ENCODE assay signal across 1 cellular context in genomic region chr6:1702580-1703051, GRCh38.
A peak's percentile ranks its signal among the peaks of the same experiment; 100 is the strongest.
TF ChIP-seq lines count a peak whose summit lies in the region.

No MANE protein-coding gene starts in this region.

TF ChIP-seq in HEK293, 187 proteins besides CTCF, POLR2A, EP300 and RAD21 (continued from another document):
- no peak for TF ChIP-seq ZNF18 (tag by site-specific recombination; IDR thresholded peaks at IDR 0.05)
- TF ChIP-seq ZIC2 (tag by site-specific recombination; IDR thresholded peaks at IDR 0.05) = peak; percentile 73
- no peak for TF ChIP-seq ATF2 (tag by site-specific recombination; IDR thresholded peaks at IDR 0.05; ENCODE audit: low read depth)
- no peak for TF ChIP-seq ZNF157 (tag by site-specific recombination; IDR thresholded peaks at IDR 0.05)
- no peak for TF ChIP-seq ZEB2 (tag by site-specific recombination; IDR thresholded peaks at IDR 0.05)
- no peak for TF ChIP-seq ZNF292 (tag by site-specific recombination; IDR thresholded peaks at IDR 0.05; ENCODE audit: borderline replicate concordance, low read depth)
- no peak for TF ChIP-seq PRDM10 (tag by site-specific recombination; IDR thresholded peaks at IDR 0.05)
- no peak for TF ChIP-seq ZBTB48 (tag by site-specific recombination; IDR thresholded peaks at IDR 0.05)
- TF ChIP-seq TCF7L2 (IDR thresholded peaks at IDR 0.05; ENCODE audit: borderline replicate concordance, low read depth, low read length) = no peak
- TF ChIP-seq OSR2 (tag by site-specific recombination; IDR thresholded peaks at IDR 0.05) = peak; percentile 28; the same call in 1 of the 2 replicates
- peak; percentile 87 for TF ChIP-seq SCRT2 (tag by site-specific recombination; IDR thresholded peaks at IDR 0.05)
- no peak for TF ChIP-seq ZBTB21 (tag by site-specific recombination; IDR thresholded peaks at IDR 0.05)
- TF ChIP-seq ZNF2 (tag by site-specific recombination; IDR thresholded peaks at IDR 0.05) = no peak
- TF ChIP-seq GLIS1 (tag by site-specific recombination; IDR thresholded peaks at IDR 0.05) = peak; percentile 90
- TF ChIP-seq ZBTB17 (tag by site-specific recombination; IDR thresholded peaks at IDR 0.05) = no peak
- no peak for TF ChIP-seq ZNF148 (tag by site-specific recombination; IDR thresholded peaks at IDR 0.05; ENCODE audit: borderline replicate concordance)
- TF ChIP-seq ZSCAN16 (tag by site-specific recombination; IDR thresholded peaks at IDR 0.05) = no peak
- no peak for TF ChIP-seq GLIS2 (tag by site-specific recombination; IDR thresholded peaks at IDR 0.05)
- 0 out of 2 replicates have a peak, but pooled peaks have one; percentile 12 for TF ChIP-seq REST (tag by site-specific recombination; IDR thresholded peaks at IDR 0.05)
- no peak for TF ChIP-seq ZNF571 (tag by site-specific recombination; IDR thresholded peaks at IDR 0.05)
- no peak for TF ChIP-seq ZNF529 (tag by site-specific recombination; IDR thresholded peaks at IDR 0.05; ENCODE audit: insufficient replicate concordance)
